ENCODE assay signal across 1 cellular context in the genomic region with DNA sequence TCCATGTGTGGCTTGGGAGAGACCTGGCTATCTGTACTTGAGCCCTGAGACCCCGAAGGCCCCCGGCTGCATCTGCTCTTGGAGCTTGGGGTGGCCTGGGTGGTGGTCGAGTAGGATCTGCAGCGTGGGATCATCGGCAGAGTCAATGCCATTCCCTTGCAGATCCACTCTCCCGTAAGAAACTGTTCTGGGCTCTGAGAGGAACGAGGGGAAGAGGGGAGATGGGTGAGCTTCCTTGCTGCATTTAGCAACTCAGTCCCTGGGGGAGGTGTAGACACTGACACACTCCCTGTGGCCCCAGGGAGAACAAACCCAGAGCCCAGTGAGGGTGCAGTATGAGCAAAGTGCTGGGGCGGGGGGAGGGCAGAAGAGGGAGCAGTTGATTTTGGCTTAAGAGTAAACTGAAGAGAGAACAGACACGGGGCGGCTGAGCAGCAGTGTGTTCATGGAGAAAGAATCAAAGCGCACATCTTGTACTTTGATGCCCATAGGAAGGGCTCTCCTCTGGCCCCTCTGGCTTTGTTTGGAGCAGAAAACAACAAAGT.
TF ChIP-seq lines count a peak whose summit lies in the region.

No MANE protein-coding gene starts in this region.

TF ChIP-seq in HepG2, 621 proteins besides CTCF, POLR2A, EP300 and RAD21 (continued from another document and continues in another):
- TF ChIP-seq, protein P1, sequence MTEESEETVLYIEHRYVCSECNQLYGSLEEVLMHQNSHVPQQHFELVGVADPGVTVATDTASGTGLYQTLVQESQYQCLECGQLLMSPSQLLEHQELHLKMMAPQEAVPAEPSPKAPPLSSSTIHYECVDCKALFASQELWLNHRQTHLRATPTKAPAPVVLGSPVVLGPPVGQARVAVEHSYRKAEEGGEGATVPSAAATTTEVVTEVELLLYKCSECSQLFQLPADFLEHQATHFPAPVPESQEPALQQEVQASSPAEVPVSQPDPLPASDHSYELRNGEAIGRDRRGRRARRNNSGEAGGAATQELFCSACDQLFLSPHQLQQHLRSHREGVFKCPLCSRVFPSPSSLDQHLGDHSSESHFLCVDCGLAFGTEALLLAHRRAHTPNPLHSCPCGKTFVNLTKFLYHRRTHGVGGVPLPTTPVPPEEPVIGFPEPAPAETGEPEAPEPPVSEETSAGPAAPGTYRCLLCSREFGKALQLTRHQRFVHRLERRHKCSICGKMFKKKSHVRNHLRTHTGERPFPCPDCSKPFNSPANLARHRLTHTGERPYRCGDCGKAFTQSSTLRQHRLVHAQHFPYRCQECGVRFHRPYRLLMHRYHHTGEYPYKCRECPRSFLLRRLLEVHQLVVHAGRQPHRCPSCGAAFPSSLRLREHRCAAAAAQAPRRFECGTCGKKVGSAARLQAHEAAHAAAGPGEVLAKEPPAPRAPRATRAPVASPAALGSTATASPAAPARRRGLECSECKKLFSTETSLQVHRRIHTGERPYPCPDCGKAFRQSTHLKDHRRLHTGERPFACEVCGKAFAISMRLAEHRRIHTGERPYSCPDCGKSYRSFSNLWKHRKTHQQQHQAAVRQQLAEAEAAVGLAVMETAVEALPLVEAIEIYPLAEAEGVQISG (CRISPR knock-in tag; IDR thresholded peaks at IDR 0.05): no peak
- TF ChIP-seq ZNF121 (CRISPR knock-in tag; IDR thresholded peaks at IDR 0.05) (no peak), KLF12 (CRISPR knock-in tag; IDR thresholded peaks at IDR 0.05; ENCODE audit: borderline replicate concordance) (no peak), ZNF451 (CRISPR knock-in tag; IDR thresholded peaks at IDR 0.05) (no peak), SOX6 (IDR thresholded peaks at IDR 0.05) (no peak), SOX6 (CRISPR knock-in tag; IDR thresholded peaks at IDR 0.05) (peak; percentile 63; the same call in 1 of the 2 replicates), SATB2 (CRISPR knock-in tag; IDR thresholded peaks at IDR 0.05) (no peak), EZH2 (conservative IDR thresholded peaks at IDR 0.05; ENCODE audit: low read depth, low read length) (no peak), ZNF546 (CRISPR knock-in tag; conservative IDR thresholded peaks at IDR 0.05) (no peak), ZNF547 (CRISPR knock-in tag; IDR thresholded peaks at IDR 0.05) (0 out of 2 replicates have a peak, but pooled peaks have one; percentile 53), ZNF382 (CRISPR knock-in tag; IDR thresholded peaks at IDR 0.05; ENCODE audit: borderline replicate concordance) (no peak), JUN (CRISPR knock-in tag; IDR thresholded peaks at IDR 0.05) (0 out of 2 replicates have a peak, but pooled peaks have one; percentile 19), KDM2A (CRISPR knock-in tag; IDR thresholded peaks at IDR 0.05; ENCODE audit: borderline replicate concordance, low read depth) (no peak), HMG20B (CRISPR knock-in tag; conservative IDR thresholded peaks at IDR 0.05) (no peak), ZNF232 (CRISPR knock-in tag; IDR thresholded peaks at IDR 0.05; ENCODE audit: borderline replicate concordance) (no peak), ZNF501 (CRISPR knock-in tag; IDR thresholded peaks at IDR 0.05) (peak; percentile 24; the same call in 1 of the 2 replicates), ZNF460 (CRISPR knock-in tag; IDR thresholded peaks at IDR 0.05; ENCODE audit: borderline replicate concordance) (no peak), NR3C1 (CRISPR knock-in tag; IDR thresholded peaks at IDR 0.05) (no peak), ZNF879 (CRISPR knock-in tag; IDR thresholded peaks at IDR 0.05) (no peak), IRF2 (CRISPR knock-in tag; IDR thresholded peaks at IDR 0.05) (no peak), ZNF724P (CRISPR knock-in tag; IDR thresholded peaks at IDR 0.05; ENCODE audit: borderline replicate concordance) (no peak), ZFP37 (CRISPR knock-in tag; IDR thresholded peaks at IDR 0.05; ENCODE audit: borderline replicate concordance) (no peak), HOXA7 (CRISPR knock-in tag; IDR thresholded peaks at IDR 0.05) (no peak), RBM39 (IDR thresholded peaks at IDR 0.05; ENCODE audit: low read depth, low read length, poor library complexity, severe bottlenecking) (no peak), ZFP36L1 (CRISPR knock-in tag; IDR thresholded peaks at IDR 0.05) (no peak), KMT2B (CRISPR knock-in tag; IDR thresholded peaks at IDR 0.05) (no peak), ZFP62 (CRISPR knock-in tag; IDR thresholded peaks at IDR 0.05) (no peak), RCOR2 (CRISPR knock-in tag; IDR thresholded peaks at IDR 0.05) (no peak)
- TF ChIP-seq, protein P2, sequence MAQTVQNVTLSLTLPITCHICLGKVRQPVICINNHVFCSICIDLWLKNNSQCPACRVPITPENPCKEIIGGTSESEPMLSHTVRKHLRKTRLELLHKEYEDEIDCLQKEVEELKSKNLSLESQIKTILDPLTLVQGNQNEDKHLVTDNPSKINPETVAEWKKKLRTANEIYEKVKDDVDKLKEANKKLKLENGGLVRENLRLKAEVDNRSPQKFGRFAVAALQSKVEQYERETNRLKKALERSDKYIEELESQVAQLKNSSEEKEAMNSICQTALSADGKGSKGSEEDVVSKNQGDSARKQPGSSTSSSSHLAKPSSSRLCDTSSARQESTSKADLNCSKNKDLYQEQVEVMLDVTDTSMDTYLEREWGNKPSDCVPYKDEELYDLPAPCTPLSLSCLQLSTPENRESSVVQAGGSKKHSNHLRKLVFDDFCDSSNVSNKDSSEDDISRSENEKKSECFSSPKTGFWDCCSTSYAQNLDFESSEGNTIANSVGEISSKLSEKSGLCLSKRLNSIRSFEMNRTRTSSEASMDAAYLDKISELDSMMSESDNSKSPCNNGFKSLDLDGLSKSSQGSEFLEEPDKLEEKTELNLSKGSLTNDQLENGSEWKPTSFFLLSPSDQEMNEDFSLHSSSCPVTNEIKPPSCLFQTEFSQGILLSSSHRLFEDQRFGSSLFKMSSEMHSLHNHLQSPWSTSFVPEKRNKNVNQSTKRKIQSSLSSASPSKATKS (CRISPR knock-in tag; IDR thresholded peaks at IDR 0.05): no peak
- TF ChIP-seq, protein P3, sequence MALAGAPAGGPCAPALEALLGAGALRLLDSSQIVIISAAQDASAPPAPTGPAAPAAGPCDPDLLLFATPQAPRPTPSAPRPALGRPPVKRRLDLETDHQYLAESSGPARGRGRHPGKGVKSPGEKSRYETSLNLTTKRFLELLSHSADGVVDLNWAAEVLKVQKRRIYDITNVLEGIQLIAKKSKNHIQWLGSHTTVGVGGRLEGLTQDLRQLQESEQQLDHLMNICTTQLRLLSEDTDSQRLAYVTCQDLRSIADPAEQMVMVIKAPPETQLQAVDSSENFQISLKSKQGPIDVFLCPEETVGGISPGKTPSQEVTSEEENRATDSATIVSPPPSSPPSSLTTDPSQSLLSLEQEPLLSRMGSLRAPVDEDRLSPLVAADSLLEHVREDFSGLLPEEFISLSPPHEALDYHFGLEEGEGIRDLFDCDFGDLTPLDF (CRISPR knock-in tag; IDR thresholded peaks at IDR 0.05): no peak
- TF ChIP-seq, protein P4, sequence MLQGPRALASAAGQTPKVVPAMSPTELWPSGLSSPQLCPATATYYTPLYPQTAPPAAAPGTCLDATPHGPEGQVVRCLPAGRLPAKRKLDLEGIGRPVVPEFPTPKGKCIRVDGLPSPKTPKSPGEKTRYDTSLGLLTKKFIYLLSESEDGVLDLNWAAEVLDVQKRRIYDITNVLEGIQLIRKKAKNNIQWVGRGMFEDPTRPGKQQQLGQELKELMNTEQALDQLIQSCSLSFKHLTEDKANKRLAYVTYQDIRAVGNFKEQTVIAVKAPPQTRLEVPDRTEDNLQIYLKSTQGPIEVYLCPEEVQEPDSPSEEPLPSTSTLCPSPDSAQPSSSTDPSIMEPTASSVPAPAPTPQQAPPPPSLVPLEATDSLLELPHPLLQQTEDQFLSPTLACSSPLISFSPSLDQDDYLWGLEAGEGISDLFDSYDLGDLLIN (CRISPR knock-in tag; IDR thresholded peaks at IDR 0.05; ENCODE audit: borderline replicate concordance): no peak
- TF ChIP-seq, protein P5, sequence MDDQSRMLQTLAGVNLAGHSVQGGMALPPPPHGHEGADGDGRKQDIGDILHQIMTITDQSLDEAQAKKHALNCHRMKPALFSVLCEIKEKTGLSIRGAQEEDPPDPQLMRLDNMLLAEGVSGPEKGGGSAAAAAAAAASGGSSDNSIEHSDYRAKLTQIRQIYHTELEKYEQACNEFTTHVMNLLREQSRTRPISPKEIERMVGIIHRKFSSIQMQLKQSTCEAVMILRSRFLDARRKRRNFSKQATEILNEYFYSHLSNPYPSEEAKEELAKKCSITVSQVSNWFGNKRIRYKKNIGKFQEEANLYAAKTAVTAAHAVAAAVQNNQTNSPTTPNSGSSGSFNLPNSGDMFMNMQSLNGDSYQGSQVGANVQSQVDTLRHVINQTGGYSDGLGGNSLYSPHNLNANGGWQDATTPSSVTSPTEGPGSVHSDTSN (CRISPR knock-in tag; IDR thresholded peaks at IDR 0.05; ENCODE audit: borderline replicate concordance): no peak
- TF ChIP-seq, protein P6, sequence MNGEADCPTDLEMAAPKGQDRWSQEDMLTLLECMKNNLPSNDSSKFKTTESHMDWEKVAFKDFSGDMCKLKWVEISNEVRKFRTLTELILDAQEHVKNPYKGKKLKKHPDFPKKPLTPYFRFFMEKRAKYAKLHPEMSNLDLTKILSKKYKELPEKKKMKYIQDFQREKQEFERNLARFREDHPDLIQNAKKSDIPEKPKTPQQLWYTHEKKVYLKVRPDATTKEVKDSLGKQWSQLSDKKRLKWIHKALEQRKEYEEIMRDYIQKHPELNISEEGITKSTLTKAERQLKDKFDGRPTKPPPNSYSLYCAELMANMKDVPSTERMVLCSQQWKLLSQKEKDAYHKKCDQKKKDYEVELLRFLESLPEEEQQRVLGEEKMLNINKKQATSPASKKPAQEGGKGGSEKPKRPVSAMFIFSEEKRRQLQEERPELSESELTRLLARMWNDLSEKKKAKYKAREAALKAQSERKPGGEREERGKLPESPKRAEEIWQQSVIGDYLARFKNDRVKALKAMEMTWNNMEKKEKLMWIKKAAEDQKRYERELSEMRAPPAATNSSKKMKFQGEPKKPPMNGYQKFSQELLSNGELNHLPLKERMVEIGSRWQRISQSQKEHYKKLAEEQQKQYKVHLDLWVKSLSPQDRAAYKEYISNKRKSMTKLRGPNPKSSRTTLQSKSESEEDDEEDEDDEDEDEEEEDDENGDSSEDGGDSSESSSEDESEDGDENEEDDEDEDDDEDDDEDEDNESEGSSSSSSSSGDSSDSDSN (CRISPR knock-in tag; IDR thresholded peaks at IDR 0.05): peak; percentile 29; the same call in 1 of the 2 replicates
- TF ChIP-seq, protein P7, sequence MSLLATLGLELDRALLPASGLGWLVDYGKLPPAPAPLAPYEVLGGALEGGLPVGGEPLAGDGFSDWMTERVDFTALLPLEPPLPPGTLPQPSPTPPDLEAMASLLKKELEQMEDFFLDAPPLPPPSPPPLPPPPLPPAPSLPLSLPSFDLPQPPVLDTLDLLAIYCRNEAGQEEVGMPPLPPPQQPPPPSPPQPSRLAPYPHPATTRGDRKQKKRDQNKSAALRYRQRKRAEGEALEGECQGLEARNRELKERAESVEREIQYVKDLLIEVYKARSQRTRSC (CRISPR knock-in tag; IDR thresholded peaks at IDR 0.05; ENCODE audit: low read depth): no peak
- TF ChIP-seq, protein P8, sequence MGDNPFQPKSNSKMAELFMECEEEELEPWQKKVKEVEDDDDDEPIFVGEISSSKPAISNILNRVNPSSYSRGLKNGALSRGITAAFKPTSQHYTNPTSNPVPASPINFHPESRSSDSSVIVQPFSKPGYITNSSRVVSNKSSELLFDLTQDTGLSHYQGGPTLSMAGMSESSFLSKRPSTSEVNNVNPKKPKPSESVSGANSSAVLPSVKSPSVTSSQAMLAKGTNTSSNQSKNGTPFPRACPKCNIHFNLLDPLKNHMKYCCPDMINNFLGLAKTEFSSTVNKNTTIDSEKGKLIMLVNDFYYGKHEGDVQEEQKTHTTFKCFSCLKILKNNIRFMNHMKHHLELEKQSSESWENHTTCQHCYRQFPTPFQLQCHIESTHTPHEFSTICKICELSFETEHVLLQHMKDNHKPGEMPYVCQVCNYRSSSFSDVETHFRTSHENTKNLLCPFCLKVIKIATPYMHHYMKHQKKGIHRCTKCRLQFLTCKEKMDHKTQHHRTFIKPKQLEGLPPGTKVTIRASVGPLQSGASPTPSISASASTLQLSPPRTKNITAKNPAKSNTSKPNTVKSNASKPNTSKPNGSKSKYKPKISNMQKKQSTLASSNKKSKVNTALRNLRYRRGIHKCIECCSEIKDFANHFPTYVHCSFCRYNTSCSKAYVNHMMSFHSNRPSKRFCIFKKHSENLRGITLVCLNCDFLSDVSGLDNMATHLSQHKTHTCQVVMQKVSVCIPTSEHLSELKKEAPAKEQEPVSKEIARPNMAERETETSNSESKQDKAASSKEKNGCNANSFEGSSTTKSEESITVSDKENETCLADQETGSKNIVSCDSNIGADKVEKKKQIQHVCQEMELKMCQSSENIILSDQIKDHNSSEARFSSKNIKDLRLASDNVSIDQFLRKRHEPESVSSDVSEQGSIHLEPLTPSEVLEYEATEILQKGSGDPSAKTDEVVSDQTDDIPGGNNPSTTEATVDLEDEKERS (CRISPR knock-in tag; IDR thresholded peaks at IDR 0.05): no peak
- TF ChIP-seq, protein P9, sequence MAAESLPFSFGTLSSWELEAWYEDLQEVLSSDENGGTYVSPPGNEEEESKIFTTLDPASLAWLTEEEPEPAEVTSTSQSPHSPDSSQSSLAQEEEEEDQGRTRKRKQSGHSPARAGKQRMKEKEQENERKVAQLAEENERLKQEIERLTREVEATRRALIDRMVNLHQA (CRISPR knock-in tag; IDR thresholded peaks at IDR 0.05): no peak
